In the genomic region with DNA sequence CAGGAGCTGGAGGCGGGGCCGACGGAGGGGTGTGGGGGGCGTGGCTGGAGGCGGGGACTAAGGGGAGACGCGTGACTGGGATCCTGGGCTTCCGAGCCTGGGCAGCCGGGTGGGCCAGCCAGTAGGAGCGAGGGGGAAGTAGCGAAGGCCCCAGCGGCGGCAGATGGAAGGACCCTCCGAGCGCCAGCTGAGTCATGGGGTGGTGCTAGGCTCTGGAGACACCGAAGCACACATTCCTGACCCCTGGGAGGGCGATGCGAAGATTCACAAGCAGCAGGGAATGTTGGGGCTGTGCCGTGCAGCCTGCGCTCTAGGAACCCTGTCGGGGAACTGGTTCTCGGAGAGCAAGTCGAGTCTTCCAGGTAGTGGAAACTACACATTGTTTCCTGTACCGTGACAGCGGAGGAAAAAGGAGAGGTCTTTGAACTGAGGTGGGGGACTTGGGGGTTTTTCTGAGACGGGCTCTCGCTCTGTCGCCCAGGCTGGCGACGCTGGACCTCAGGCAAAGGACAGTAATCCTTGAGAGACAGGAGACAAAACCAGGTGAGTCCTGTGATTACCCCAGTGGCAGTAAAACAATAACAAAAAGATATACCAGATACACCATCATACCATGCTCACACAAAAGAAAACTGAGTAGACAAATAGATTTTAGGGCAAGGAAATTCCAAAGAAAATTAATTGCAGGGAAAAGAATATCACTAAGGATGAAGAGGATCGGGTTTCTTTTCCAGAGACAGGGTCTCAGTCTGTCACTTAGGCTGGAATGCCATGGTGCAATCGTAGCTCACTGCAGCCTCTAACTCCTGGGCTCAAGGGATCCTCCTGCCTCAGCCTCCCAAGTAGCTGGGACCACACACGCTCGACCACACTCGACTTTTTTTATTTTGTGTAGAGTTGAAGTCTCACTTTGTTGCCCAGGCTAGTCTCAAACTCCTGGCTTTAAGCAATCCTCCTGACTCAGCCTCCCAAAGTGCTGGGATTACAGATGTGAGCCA, we compare ENCODE assay signal across 1 cellular context.
TF ChIP-seq lines count a peak whose summit lies in the region.

No MANE protein-coding gene starts in this region.

TF ChIP-seq in K562, 482 proteins besides CTCF, POLR2A, EP300 and RAD21 (continues in another document):
- TF ChIP-seq, protein P1, sequence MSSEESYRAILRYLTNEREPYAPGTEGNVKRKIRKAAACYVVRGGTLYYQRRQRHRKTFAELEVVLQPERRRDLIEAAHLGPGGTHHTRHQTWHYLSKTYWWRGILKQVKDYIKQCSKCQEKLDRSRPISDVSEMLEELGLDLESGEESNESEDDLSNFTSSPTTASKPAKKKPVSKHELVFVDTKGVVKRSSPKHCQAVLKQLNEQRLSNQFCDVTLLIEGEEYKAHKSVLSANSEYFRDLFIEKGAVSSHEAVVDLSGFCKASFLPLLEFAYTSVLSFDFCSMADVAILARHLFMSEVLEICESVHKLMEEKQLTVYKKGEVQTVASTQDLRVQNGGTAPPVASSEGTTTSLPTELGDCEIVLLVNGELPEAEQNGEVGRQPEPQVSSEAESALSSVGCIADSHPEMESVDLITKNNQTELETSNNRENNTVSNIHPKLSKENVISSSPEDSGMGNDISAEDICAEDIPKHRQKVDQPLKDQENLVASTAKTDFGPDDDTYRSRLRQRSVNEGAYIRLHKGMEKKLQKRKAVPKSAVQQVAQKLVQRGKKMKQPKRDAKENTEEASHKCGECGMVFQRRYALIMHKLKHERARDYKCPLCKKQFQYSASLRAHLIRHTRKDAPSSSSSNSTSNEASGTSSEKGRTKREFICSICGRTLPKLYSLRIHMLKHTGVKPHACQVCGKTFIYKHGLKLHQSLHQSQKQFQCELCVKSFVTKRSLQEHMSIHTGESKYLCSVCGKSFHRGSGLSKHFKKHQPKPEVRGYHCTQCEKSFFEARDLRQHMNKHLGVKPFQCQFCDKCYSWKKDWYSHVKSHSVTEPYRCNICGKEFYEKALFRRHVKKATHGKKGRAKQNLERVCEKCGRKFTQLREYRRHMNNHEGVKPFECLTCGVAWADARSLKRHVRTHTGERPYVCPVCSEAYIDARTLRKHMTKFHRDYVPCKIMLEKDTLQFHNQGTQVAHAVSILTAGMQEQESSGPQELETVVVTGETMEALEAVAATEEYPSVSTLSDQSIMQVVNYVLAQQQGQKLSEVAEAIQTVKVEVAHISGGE (CRISPR knock-in tag; IDR thresholded peaks at IDR 0.05), result 0 out of 6 replicates have a peak, but pooled peaks of 1 of the 3 experiments have one; percentile 18
- TF ChIP-seq ZFP36 (IDR thresholded peaks at IDR 0.05; ENCODE audit: low read depth, low read length, partially characterized antibody), result no peak
- peak; percentile 32 for TF ChIP-seq POLR2B (IDR thresholded peaks at IDR 0.05; ENCODE audit: low read depth, partially characterized antibody)
- no peak for TF ChIP-seq TRIM24 (IDR thresholded peaks at IDR 0.05)
- peak in 1 of 2 experiments; percentile 24; a peak in 1 of 4 replicates for TF ChIP-seq MAZ (CRISPR knock-in tag; conservative IDR thresholded peaks at IDR 0.05 in 1 of 2, IDR thresholded peaks at IDR 0.05 in 1 of 2)
- TF ChIP-seq ELF2 (CRISPR knock-in tag; IDR thresholded peaks at IDR 0.05), result no peak
- peak in 1 of 2 experiments; percentile 21; a peak in 1 of 4 replicates for TF ChIP-seq SIN3A (IDR thresholded peaks at IDR 0.05; ENCODE audit: borderline replicate concordance in 2 of 2, control insufficient read depth in 1 of 2, low read depth in 2 of 2, low read length in 2 of 2)
- TF ChIP-seq, protein P2, sequence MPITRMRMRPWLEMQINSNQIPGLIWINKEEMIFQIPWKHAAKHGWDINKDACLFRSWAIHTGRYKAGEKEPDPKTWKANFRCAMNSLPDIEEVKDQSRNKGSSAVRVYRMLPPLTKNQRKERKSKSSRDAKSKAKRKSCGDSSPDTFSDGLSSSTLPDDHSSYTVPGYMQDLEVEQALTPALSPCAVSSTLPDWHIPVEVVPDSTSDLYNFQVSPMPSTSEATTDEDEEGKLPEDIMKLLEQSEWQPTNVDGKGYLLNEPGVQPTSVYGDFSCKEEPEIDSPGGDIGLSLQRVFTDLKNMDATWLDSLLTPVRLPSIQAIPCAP (CRISPR knock-in tag; IDR thresholded peaks at IDR 0.05; ENCODE audit: borderline replicate concordance), result no peak
- TF ChIP-seq, protein P3, sequence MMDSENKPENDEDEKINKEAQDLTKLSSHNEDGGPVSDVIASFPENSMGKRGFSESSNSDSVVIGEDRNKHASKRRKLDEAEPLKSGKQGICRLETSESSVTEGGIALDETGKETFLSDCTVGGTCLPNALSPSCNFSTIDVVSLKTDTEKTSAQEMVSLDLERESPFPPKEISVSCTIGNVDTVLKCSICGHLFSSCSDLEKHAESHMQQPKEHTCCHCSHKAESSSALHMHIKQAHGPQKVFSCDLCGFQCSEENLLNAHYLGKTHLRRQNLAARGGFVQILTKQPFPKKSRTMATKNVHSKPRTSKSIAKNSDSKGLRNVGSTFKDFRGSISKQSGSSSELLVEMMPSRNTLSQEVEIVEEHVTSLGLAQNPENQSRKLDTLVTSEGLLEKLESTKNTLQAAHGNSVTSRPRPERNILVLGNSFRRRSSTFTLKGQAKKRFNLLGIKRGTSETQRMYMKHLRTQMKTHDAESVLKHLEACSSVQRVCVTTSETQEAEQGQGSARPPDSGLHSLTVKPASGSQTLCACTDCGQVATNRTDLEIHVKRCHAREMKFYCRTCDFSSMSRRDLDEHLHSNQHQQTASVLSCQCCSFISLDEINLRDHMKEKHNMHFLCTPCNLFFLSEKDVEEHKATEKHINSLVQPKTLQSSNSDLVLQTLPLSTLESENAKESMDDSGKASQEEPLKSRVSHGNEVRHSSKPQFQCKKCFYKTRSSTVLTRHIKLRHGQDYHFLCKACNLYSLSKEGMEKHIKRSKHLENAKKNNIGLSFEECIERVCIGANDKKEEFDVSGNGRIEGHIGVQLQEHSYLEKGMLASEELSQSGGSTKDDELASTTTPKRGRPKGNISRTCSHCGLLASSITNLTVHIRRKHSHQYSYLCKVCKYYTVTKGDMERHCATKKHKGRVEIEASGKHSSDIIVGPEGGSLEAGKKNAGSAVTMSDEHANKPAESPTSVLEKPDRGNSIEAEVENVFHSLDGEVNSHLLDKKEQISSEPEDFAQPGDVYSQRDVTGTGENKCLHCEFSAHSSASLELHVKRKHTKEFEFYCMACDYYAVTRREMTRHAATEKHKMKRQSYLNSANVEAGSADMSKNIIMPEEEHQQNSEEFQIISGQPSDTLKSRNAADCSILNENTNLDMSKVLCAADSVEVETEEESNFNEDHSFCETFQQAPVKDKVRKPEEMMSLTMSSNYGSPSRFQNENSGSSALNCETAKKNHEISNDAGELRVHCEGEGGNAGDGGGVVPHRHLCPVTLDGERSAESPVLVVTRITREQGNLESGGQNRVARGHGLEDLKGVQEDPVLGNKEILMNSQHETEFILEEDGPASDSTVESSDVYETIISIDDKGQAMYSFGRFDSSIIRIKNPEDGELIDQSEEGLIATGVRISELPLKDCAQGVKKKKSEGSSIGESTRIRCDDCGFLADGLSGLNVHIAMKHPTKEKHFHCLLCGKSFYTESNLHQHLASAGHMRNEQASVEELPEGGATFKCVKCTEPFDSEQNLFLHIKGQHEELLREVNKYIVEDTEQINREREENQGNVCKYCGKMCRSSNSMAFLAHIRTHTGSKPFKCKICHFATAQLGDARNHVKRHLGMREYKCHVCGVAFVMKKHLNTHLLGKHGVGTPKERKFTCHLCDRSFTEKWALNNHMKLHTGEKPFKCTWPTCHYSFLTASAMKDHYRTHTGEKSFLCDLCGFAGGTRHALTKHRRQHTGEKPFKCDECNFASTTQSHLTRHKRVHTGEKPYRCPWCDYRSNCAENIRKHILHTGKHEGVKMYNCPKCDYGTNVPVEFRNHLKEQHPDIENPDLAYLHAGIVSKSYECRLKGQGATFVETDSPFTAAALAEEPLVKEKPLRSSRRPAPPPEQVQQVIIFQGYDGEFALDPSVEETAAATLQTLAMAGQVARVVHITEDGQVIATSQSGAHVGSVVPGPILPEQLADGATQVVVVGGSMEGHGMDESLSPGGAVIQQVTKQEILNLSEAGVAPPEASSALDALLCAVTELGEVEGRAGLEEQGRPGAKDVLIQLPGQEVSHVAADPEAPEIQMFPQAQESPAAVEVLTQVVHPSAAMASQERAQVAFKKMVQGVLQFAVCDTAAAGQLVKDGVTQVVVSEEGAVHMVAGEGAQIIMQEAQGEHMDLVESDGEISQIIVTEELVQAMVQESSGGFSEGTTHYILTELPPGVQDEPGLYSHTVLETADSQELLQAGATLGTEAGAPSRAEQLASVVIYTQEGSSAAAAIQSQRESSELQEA (IDR thresholded peaks at IDR 0.05; ENCODE audit: low read depth), result no peak
- TF ChIP-seq, protein P4, sequence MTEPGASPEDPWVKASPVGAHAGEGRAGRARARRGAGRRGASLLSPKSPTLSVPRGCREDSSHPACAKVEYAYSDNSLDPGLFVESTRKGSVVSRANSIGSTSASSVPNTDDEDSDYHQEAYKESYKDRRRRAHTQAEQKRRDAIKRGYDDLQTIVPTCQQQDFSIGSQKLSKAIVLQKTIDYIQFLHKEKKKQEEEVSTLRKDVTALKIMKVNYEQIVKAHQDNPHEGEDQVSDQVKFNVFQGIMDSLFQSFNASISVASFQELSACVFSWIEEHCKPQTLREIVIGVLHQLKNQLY (CRISPR knock-in tag; conservative IDR thresholded peaks at IDR 0.05), result 0 out of 4 replicates have a peak, but pooled peaks of 1 of the 2 experiments have one; percentile 39
- TF ChIP-seq, protein P5, sequence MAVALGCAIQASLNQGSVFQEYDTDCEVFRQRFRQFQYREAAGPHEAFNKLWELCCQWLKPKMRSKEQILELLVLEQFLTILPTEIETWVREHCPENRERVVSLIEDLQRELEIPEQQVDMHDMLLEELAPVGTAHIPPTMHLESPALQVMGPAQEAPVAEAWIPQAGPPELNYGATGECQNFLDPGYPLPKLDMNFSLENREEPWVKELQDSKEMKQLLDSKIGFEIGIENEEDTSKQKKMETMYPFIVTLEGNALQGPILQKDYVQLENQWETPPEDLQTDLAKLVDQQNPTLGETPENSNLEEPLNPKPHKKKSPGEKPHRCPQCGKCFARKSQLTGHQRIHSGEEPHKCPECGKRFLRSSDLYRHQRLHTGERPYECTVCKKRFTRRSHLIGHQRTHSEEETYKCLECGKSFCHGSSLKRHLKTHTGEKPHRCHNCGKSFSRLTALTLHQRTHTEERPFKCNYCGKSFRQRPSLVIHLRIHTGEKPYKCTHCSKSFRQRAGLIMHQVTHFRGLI (CRISPR knock-in tag; IDR thresholded peaks at IDR 0.05), result no peak
- TF ChIP-seq CHD2 (IDR thresholded peaks at IDR 0.05; ENCODE audit: low read depth, low read length), result no peak
- TF ChIP-seq TEAD4 (IDR thresholded peaks at IDR 0.05; ENCODE audit: low read length), result peak; percentile 51
- no peak for TF ChIP-seq TEAD4 (CRISPR knock-in tag; IDR thresholded peaks at IDR 0.05; ENCODE audit: borderline replicate concordance)
- TF ChIP-seq ZNF324 (CRISPR knock-in tag; IDR thresholded peaks at IDR 0.05), result no peak
- TF ChIP-seq, protein P6, sequence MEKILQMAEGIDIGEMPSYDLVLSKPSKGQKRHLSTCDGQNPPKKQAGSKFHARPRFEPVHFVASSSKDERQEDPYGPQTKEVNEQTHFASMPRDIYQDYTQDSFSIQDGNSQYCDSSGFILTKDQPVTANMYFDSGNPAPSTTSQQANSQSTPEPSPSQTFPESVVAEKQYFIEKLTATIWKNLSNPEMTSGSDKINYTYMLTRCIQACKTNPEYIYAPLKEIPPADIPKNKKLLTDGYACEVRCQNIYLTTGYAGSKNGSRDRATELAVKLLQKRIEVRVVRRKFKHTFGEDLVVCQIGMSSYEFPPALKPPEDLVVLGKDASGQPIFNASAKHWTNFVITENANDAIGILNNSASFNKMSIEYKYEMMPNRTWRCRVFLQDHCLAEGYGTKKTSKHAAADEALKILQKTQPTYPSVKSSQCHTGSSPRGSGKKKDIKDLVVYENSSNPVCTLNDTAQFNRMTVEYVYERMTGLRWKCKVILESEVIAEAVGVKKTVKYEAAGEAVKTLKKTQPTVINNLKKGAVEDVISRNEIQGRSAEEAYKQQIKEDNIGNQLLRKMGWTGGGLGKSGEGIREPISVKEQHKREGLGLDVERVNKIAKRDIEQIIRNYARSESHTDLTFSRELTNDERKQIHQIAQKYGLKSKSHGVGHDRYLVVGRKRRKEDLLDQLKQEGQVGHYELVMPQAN (IDR thresholded peaks at IDR 0.05; ENCODE audit: borderline replicate concordance), result peak; percentile 60; the same call in 1 of the 2 replicates
- TF ChIP-seq, protein P7, sequence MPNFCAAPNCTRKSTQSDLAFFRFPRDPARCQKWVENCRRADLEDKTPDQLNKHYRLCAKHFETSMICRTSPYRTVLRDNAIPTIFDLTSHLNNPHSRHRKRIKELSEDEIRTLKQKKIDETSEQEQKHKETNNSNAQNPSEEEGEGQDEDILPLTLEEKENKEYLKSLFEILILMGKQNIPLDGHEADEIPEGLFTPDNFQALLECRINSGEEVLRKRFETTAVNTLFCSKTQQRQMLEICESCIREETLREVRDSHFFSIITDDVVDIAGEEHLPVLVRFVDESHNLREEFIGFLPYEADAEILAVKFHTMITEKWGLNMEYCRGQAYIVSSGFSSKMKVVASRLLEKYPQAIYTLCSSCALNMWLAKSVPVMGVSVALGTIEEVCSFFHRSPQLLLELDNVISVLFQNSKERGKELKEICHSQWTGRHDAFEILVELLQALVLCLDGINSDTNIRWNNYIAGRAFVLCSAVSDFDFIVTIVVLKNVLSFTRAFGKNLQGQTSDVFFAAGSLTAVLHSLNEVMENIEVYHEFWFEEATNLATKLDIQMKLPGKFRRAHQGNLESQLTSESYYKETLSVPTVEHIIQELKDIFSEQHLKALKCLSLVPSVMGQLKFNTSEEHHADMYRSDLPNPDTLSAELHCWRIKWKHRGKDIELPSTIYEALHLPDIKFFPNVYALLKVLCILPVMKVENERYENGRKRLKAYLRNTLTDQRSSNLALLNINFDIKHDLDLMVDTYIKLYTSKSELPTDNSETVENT (CRISPR knock-in tag; IDR thresholded peaks at IDR 0.05), result no peak
- no peak for TF ChIP-seq CCAR2 (IDR thresholded peaks at IDR 0.05; ENCODE audit: low read depth, low read length)
- TF ChIP-seq RBFOX2 (IDR thresholded peaks at IDR 0.05; ENCODE audit: low read depth, low read length), result no peak
- TF ChIP-seq, protein P8, sequence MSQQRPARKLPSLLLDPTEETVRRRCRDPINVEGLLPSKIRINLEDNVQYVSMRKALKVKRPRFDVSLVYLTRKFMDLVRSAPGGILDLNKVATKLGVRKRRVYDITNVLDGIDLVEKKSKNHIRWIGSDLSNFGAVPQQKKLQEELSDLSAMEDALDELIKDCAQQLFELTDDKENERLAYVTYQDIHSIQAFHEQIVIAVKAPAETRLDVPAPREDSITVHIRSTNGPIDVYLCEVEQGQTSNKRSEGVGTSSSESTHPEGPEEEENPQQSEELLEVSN (IDR thresholded peaks at IDR 0.05; ENCODE audit: borderline replicate concordance in 1 of 2, extremely low read depth in 1 of 2, insufficient read depth in 1 of 2, insufficient read length in 1 of 2, low read depth in 1 of 2, low read length in 1 of 2, poor library complexity in 1 of 2, severe bottlenecking in 1 of 2), result peak in 1 of 2 experiments; percentile 57
- no peak for TF ChIP-seq TAF15 (IDR thresholded peaks at IDR 0.05; ENCODE audit: low read depth, low read length)
- no peak for TF ChIP-seq ADNP (tag; IDR thresholded peaks at IDR 0.05)
- TF ChIP-seq, protein P9, sequence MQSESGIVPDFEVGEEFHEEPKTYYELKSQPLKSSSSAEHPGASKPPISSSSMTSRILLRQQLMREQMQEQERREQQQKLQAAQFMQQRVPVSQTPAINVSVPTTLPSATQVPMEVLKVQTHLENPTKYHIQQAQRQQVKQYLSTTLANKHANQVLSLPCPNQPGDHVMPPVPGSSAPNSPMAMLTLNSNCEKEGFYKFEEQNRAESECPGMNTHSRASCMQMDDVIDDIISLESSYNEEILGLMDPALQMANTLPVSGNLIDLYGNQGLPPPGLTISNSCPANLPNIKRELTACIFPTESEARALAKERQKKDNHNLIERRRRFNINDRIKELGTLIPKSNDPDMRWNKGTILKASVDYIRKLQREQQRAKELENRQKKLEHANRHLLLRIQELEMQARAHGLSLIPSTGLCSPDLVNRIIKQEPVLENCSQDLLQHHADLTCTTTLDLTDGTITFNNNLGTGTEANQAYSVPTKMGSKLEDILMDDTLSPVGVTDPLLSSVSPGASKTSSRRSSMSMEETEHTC (IDR thresholded peaks at IDR 0.05), result peak; percentile 80
- no peak for TF ChIP-seq NCOR1 (IDR thresholded peaks at IDR 0.05)
- TF ChIP-seq RFX5 (IDR thresholded peaks at IDR 0.05; ENCODE audit: low read depth, low read length), result no peak
- TF ChIP-seq NFE2 (IDR thresholded peaks at IDR 0.05; ENCODE audit: low read depth), result peak; percentile 80
